2 cellular contexts compared by ENCODE assay signal in genomic region chr4:151260526-151260925, GRCh38.
TF ChIP-seq lines count a peak whose summit lies in the region.

No MANE protein-coding gene starts in this region.

TF ChIP-seq in SK-N-SH, 30 proteins besides CTCF, POLR2A, EP300 and RAD21:
- TF ChIP-seq PBX3 (IDR thresholded peaks at IDR 0.05) (peak; percentile 27; the same call in 1 of the 2 replicates), USF1 (IDR thresholded peaks at IDR 0.05; ENCODE audit: borderline replicate concordance, low read depth) (no peak)

TF ChIP-seq in SK-N-SH treated with all-trans-retinoic acid at 6 μM for 48 hours, 23 proteins besides CTCF, POLR2A, EP300 and RAD21 (continued from another document):
- TF ChIP-seq POU6F1 (CRISPR knock-in tag; IDR thresholded peaks at IDR 0.05; ENCODE audit: borderline replicate concordance, low read depth), result no peak
- no peak for TF ChIP-seq CREB5 (CRISPR knock-in tag; IDR thresholded peaks at IDR 0.05; ENCODE audit: low read depth)
- TF ChIP-seq OSR1 (CRISPR knock-in tag; IDR thresholded peaks at IDR 0.05), result no peak
- no peak for TF ChIP-seq ZFP3 (CRISPR knock-in tag; IDR thresholded peaks at IDR 0.05)
- TF ChIP-seq PATZ1 (CRISPR knock-in tag; IDR thresholded peaks at IDR 0.05; ENCODE audit: borderline replicate concordance), result no peak
- no peak for TF ChIP-seq TOX (CRISPR knock-in tag; IDR thresholded peaks at IDR 0.05; ENCODE audit: borderline replicate concordance)
- TF ChIP-seq ZNF8 (CRISPR knock-in tag; IDR thresholded peaks at IDR 0.05), result no peak
- no peak for TF ChIP-seq ISL1 (CRISPR knock-in tag; IDR thresholded peaks at IDR 0.05)
- no peak for TF ChIP-seq BACH2 (CRISPR knock-in tag; IDR thresholded peaks at IDR 0.05; ENCODE audit: borderline replicate concordance)
- no peak for TF ChIP-seq TCF4 (CRISPR knock-in tag; IDR thresholded peaks at IDR 0.05; ENCODE audit: borderline replicate concordance)
- no peak for TF ChIP-seq ESRRG (CRISPR knock-in tag; IDR thresholded peaks at IDR 0.05)
- TF ChIP-seq CSDC2 (CRISPR knock-in tag; IDR thresholded peaks at IDR 0.05), result no peak
- TF ChIP-seq CSRNP3 (CRISPR knock-in tag; IDR thresholded peaks at IDR 0.05), result no peak
- no peak for TF ChIP-seq TSHZ2 (CRISPR knock-in tag; IDR thresholded peaks at IDR 0.05)
- no peak for TF ChIP-seq ZFP30 (CRISPR knock-in tag; IDR thresholded peaks at IDR 0.05)
- TF ChIP-seq SNAI2 (CRISPR knock-in tag; IDR thresholded peaks at IDR 0.05), result no peak
- TF ChIP-seq ZNF70 (CRISPR knock-in tag; IDR thresholded peaks at IDR 0.05), result no peak
- TF ChIP-seq ARNTL (CRISPR knock-in tag; IDR thresholded peaks at IDR 0.05; ENCODE audit: borderline replicate concordance, low read depth), result no peak
